Comparison of ENCODE assay signal across 8 cellular contexts in genomic region chr9:21434202-21435014, GRCh38. TPM values are rescaled to one million over a fixed set of nuclear protein-coding genes. Genes with fewer than 3 reads are reported as not detected.
DNase-seq lines count a peak whose midpoint lies in the region; ATAC-seq, FAIRE-seq and TF ChIP-seq lines count a peak whose summit lies in the region.

No MANE protein-coding gene starts in this region.

- no peak overlapping the region for H3K4me3 Mint-ChIP-seq in activated naive CD8-positive, alpha-beta T cell treated with anti-CD3 and anti-CD28 coated beads for 36 hours
- H3K4me3 Mint-ChIP-seq in immature natural killer cell, result no peak overlapping the region

- ATAC-seq in HG02678 (IDR thresholded peaks at IDR 0.05; ENCODE audit: unreplicated experiment), result no peak

- H3K4me1 Mint-ChIP-seq in activated naive CD8-positive, alpha-beta T cell treated with anti-CD3 and anti-CD28 coated beads for 36 hours, result peaks cover 1% of the 10 kb centered on the region
- H3K4me1 Mint-ChIP-seq in immature natural killer cell, result no peaks in the 10 kb centered on the region

- FAIRE-seq in GM12892 (lab: Jason Lieb, UNC), result peak; percentile 44

- peak; percentile 74 for DNase-seq in Ammon's horn (ENCODE audit: low spot score)
- DNase-seq in GM12892 (ENCODE audit: insufficient read length), result no peak
- peak; percentile 75 for DNase-seq in NCI-H69 (lab: John Stamatoyannopoulos, UW)
- DNase-seq in activated naive CD8-positive, alpha-beta T cell treated with anti-CD3 and anti-CD28 coated beads for 36 hours, result peak; percentile 29
- peak; percentile 10 to 25 (median 14) for DNase-seq in immature natural killer cell
- DNase-seq in stimulated activated CD8-positive, alpha-beta memory T cell treated with anti-CD3 and anti-CD28 coated beads, Interleukin-7, amount 100 ng/mL, for 24 hours (ENCODE audit: low read depth), result peak; percentile 4
- no peak for DNase-seq in occipital lobe (lab: John Stamatoyannopoulos, UW)

- no peak for TF ChIP-seq POLR2A in GM12892 (IDR thresholded peaks at IDR 0.05; ENCODE audit: low read depth, low read length)

- H3K36me3 Mint-ChIP-seq in activated naive CD8-positive, alpha-beta T cell treated with anti-CD3 and anti-CD28 coated beads for 36 hours, result no peaks in the 10 kb centered on the region
- no peaks in the 10 kb centered on the region for H3K36me3 Mint-ChIP-seq in immature natural killer cell

- H3K9me3 Mint-ChIP-seq in activated naive CD8-positive, alpha-beta T cell treated with anti-CD3 and anti-CD28 coated beads for 36 hours, result no peaks in the 10 kb centered on the region
- H3K9me3 Mint-ChIP-seq in immature natural killer cell, result no peaks in the 10 kb centered on the region

- H3K27me3 Mint-ChIP-seq in activated naive CD8-positive, alpha-beta T cell treated with anti-CD3 and anti-CD28 coated beads for 36 hours, result peaks cover 34% of the 10 kb centered on the region
- peaks cover 2 to 9% (median 4%) of the 10 kb centered on the region in 3 donors for H3K27me3 Mint-ChIP-seq in immature natural killer cell (ENCODE audit: low read depth in 3 of 3)

- H3K27ac Mint-ChIP-seq in activated naive CD8-positive, alpha-beta T cell treated with anti-CD3 and anti-CD28 coated beads for 36 hours, result no peak overlapping the region
- H3K27ac Mint-ChIP-seq in immature natural killer cell, result no peak overlapping the region

RNA-seq across cellular contexts. Expression of gene IFNA1, which starts 5.8 kb away (rescaled TPM):
- not detected for polyA plus RNA-seq in GM12892 (2012; ENCODE audit: missing spikeins)
- total RNA-seq in activated naive CD8-positive, alpha-beta T cell treated with anti-CD3 and anti-CD28 coated beads for 36 hours, result not detected
- polyA plus RNA-seq in immature natural killer cell, result not detected
- not detected for total RNA-seq in occipital lobe

RNA-seq across cellular contexts. Expression of gene IFNA8, which starts 25.5 kb away (rescaled TPM):
- polyA plus RNA-seq in GM12892 (2012; ENCODE audit: missing spikeins), result not detected
- total RNA-seq in activated naive CD8-positive, alpha-beta T cell treated with anti-CD3 and anti-CD28 coated beads for 36 hours, result not detected
- polyA plus RNA-seq in immature natural killer cell, result not detected
- not detected for total RNA-seq in occipital lobe

RNA-seq across cellular contexts. Expression of gene IFNE, which starts 47.7 kb away (rescaled TPM):
- not detected for polyA plus RNA-seq in GM12892 (2012; ENCODE audit: missing spikeins)
- total RNA-seq in activated naive CD8-positive, alpha-beta T cell treated with anti-CD3 and anti-CD28 coated beads for 36 hours, result not detected
- not detected for polyA plus RNA-seq in immature natural killer cell
- not detected for total RNA-seq in occipital lobe

RNA-seq across cellular contexts. Expression of gene IFNA2, which starts 49.2 kb away (rescaled TPM):
- 0.23 TPM for polyA plus RNA-seq in GM12892 (2012; ENCODE audit: missing spikeins)
- not detected for total RNA-seq in activated naive CD8-positive, alpha-beta T cell treated with anti-CD3 and anti-CD28 coated beads for 36 hours
- not detected for polyA plus RNA-seq in immature natural killer cell
- total RNA-seq in occipital lobe, result not detected

Comparison
In these comparisons a context has a peak if more than half of its experiments do, and no peak if none do; other contexts are left out.
1. DNase-seq: peak in Ammon's horn (single experiment), NCI-H69 (single experiment), activated naive CD8-positive, alpha-beta T cell treated with anti-CD3 and anti-CD28 coated beads for 36 hours (single experiment), immature natural killer cell (3 of 3) and stimulated activated CD8-positive, alpha-beta memory T cell treated with anti-CD3 and anti-CD28 coated beads, Interleukin-7, amount 100 ng/mL, for 24 hours (single experiment); none in GM12892 (single experiment) and occipital lobe (single experiment).